ENCODE assay signal across 8 cellular contexts in genomic region chr12:6614513-6615177, GRCh38. TPM values are rescaled to one million over a fixed set of nuclear protein-coding genes. Genes with fewer than 3 reads are reported as not detected.
DNase-seq lines count a peak whose midpoint lies in the region; ATAC-seq, FAIRE-seq and TF ChIP-seq lines count a peak whose summit lies in the region.

No MANE protein-coding gene starts in this region.

- CTCF ChIA-PET in A549 (lab: Yijun Ruan, JAX) = interaction anchor here (0.7 to 2.5 kb wide), 14 partner anchors 10 to 363 kb away, joined by 3 to 8 read pairs (median 4); partner anchors contain the start of gene MLF2

- peak; percentile 33 to 54 for DNase-seq in A549 (ENCODE audit: low read depth in 1 of 2, low spot score in 1 of 2)
- DNase-seq in central memory CD8-positive, alpha-beta T cell (ENCODE audit: low spot score in 2 of 2) = no peak
- no peak for DNase-seq in medulla oblongata (ENCODE audit: extremely low spot score)
- DNase-seq in COLO829 (ENCODE audit: low spot score) = no peak
- DNase-seq in SIG-M5 (lab: John Stamatoyannopoulos, UW) = no peak

- H3K27me3 ChIP-seq in HUES6 (ENCODE audit: control insufficient read depth, insufficient read depth, low read length) = peaks cover 5% of the 10 kb centered on the region; the same call in 1 of the 2 replicates
- H3K27me3 ChIP-seq in muscle layer of colon (ENCODE audit: control insufficient read depth in 1 of 2, insufficient read depth in 2 of 2, low read length in 2 of 2) = peaks cover 0 to under 1% of the 10 kb centered on the region in 2 donors

- H3K9ac ChIP-seq in HUES6 (ENCODE audit: low read length) (peak overlapping the region; percentile 18), muscle layer of colon (ENCODE audit: low read length) (no peak overlapping the region)

- H3K4me3 ChIP-seq in A549 (no peak overlapping the region), HUES6 (ENCODE audit: low read depth, low read length) (peak overlapping the region; percentile 65), muscle layer of colon (ENCODE audit: low read depth in 1 of 2, low read length in 2 of 2) (no peak overlapping the region)

- H3K27ac Mint-ChIP-seq in central memory CD8-positive, alpha-beta T cell (ENCODE audit: low read depth) = peak overlapping the region; percentile 91

- no peak for TF ChIP-seq EP300 in A549 (IDR thresholded peaks at IDR 0.05)

- H3K9me3 ChIP-seq in A549 (no peaks in the 10 kb centered on the region), HUES6 (ENCODE audit: control insufficient read depth, insufficient read depth, low read depth, low read length) (no peaks in the 10 kb centered on the region), muscle layer of colon (ENCODE audit: low read length) (no peaks in the 10 kb centered on the region)

- H3K9me3 Mint-ChIP-seq in central memory CD8-positive, alpha-beta T cell = no peaks in the 10 kb centered on the region

- WGBS in A549 (ENCODE audit: missing lambda C conversion rate) = 81% methylated on average over 7 of the region's 7 CpGs

- FAIRE-seq in A549 (lab: Jason Lieb, UNC) = no peak

- H3K27me3 Mint-ChIP-seq in central memory CD8-positive, alpha-beta T cell = no peaks in the 10 kb centered on the region

- H3K4me1 ChIP-seq in A549 (peaks cover 22% of the 10 kb centered on the region), HUES6 (ENCODE audit: control insufficient read depth, insufficient read depth, low read length) (peaks cover 42% of the 10 kb centered on the region), muscle layer of colon (ENCODE audit: insufficient read depth, low read length) (peaks cover 40% of the 10 kb centered on the region)

- H3K36me3 ChIP-seq in HUES6 (ENCODE audit: control insufficient read depth, insufficient read depth, low read length) (no peaks in the 10 kb centered on the region), muscle layer of colon (ENCODE audit: insufficient read depth, low read length) (no peaks in the 10 kb centered on the region)

- peak overlapping the region; percentile 46 for H3K4me3 Mint-ChIP-seq in central memory CD8-positive, alpha-beta T cell

- peaks cover 45% of the 10 kb centered on the region for H3K4me1 Mint-ChIP-seq in central memory CD8-positive, alpha-beta T cell

- H3K27ac ChIP-seq in A549 (peak overlapping the region; percentile 54 to 84; a peak in 5 of 6 replicates), HUES6 (ENCODE audit: low read depth, low read length) (peak overlapping the region; percentile 67; the same call in 1 of the 2 replicates), muscle layer of colon (ENCODE audit: low read depth, low read length) (peak overlapping the region; percentile 72)

- POLR2A ChIA-PET in A549 (lab: Yijun Ruan, JAX) = interaction anchor here (0.6 to 1.2 kb wide), 2 partner anchors 75 to 110 kb away, joined by 3 to 4 read pairs; partner anchors contain the start of genes COPS7A and ZNF384

- TF ChIP-seq POLR2A in A549 (IDR thresholded peaks at IDR 0.05; ENCODE audit: low read length) = no peak

- peak overlapping the region; percentile 64; the same call in 1 of the 3 replicates for H3K4me2 ChIP-seq in A549

- TF ChIP-seq RAD21 in A549 (conservative IDR thresholded peaks at IDR 0.05 in 1 of 2, IDR thresholded peaks at IDR 0.05 in 1 of 2) = no peak

- peaks cover 3% of the 10 kb centered on the region for H3K36me3 Mint-ChIP-seq in central memory CD8-positive, alpha-beta T cell (ENCODE audit: insufficient read depth)

- ATAC-seq in A549 (peak in 1 of 2 experiments; percentile 8; a peak in 1 of 6 replicates), GM21576 (IDR thresholded peaks at IDR 0.05; ENCODE audit: unreplicated experiment) (no peak)
- no peak for ATAC-seq in central memory CD8-positive, alpha-beta T cell (replicated peaks; ENCODE audit: extremely low read depth, poor library complexity, severe bottlenecking)

- TF ChIP-seq CTCF in A549 (IDR thresholded peaks at IDR 0.05) = no peak

TF ChIP-seq in A549, 52 proteins besides CTCF, POLR2A, EP300 and RAD21:
- TF ChIP-seq KDM1A (IDR thresholded peaks at IDR 0.05; ENCODE audit: low read depth) (peak; percentile 67; the same call in 1 of the 2 replicates), RNF2 (IDR thresholded peaks at IDR 0.05; ENCODE audit: borderline replicate concordance, low read depth) (no peak), CBX2 (IDR thresholded peaks at IDR 0.05; ENCODE audit: borderline replicate concordance, low read depth) (no peak), E2F6 (IDR thresholded peaks at IDR 0.05; ENCODE audit: borderline replicate concordance, low read depth) (no peak), GATA3 (IDR thresholded peaks at IDR 0.05; ENCODE audit: borderline replicate concordance) (no peak), CBX8 (IDR thresholded peaks at IDR 0.05) (no peak)
TF ChIP-seq in A549: peak in this region for 1.

RNA-seq across cellular contexts. Expression of gene CHD4, which starts 7.5 kb away (rescaled TPM):
- 53.7 and 99.3 TPM in 2 replicates for polyA plus RNA-seq in A549 (2011; rRNA removed)
- 49.8 and 54.8 TPM in 2 replicates for polyA plus RNA-seq in A549 (2012; cell fraction: cytosol; rRNA removed)
- polyA plus RNA-seq in A549 (2012; cell fraction: nucleus; rRNA removed) = 130 and 190 TPM in 2 replicates
- 83.4 to 87.8 TPM (median 84.8 TPM) in 3 replicates for polyA plus RNA-seq in A549 (2017; fragmentation: RNase III; extraction: RNeasy Plus Mini Kit Qiagen cat#74134 plus additional on column Dnase treatment)
- 170 and 183 TPM in 2 replicates for polyA minus RNA-seq in A549 (2011; rRNA and poly(A)+ RNA removed)

RNA-seq across cellular contexts. Expression of gene LPAR5, which starts 21.1 kb away (rescaled TPM):
- polyA plus RNA-seq in A549 (2011; rRNA removed) = 0.74 and 0.97 TPM in 2 replicates
- polyA plus RNA-seq in A549 (2012; cell fraction: cytosol; rRNA removed) = 0.98 and 1.5 TPM in 2 replicates
- 2.1 TPM in 2 replicates for polyA plus RNA-seq in A549 (2012; cell fraction: nucleus; rRNA removed)
- polyA plus RNA-seq in A549 (2017; fragmentation: RNase III; extraction: RNeasy Plus Mini Kit Qiagen cat#74134 plus additional on column Dnase treatment) = 0.29 to 0.66 TPM (median 0.58 TPM) in 3 replicates
- polyA minus RNA-seq in A549 (2011; rRNA and poly(A)+ RNA removed) = 0.68 and 1.1 TPM in 2 replicates

RNA-seq across cellular contexts. Expression of gene ACRBP, which starts 32.6 kb away (rescaled TPM):
- polyA plus RNA-seq in A549 (2011; rRNA removed) (0.70 and 1.4 TPM in 2 replicates), A549 (2017; fragmentation: RNase III; extraction: RNeasy Plus Mini Kit Qiagen cat#74134 plus additional on column Dnase treatment) (0.28 to 0.36 TPM (median 0.34 TPM) in 3 replicates)
- 0.34 TPM in 2 replicates for polyA plus RNA-seq in A549 (2012; cell fraction: cytosol; rRNA removed)
- 2.7 and 3.5 TPM in 2 replicates for polyA plus RNA-seq in A549 (2012; cell fraction: nucleus; rRNA removed)
- 0.95 and 2.0 TPM in 2 replicates for polyA minus RNA-seq in A549 (2011; rRNA and poly(A)+ RNA removed)

RNA-seq across cellular contexts. Expression of gene NOP2, which starts 46.6 kb away (rescaled TPM):
- 162 and 176 TPM in 2 replicates for polyA plus RNA-seq in A549 (2011; rRNA removed)
- 82.7 and 85.6 TPM in 2 replicates for polyA plus RNA-seq in A549 (2012; cell fraction: cytosol; rRNA removed)
- polyA plus RNA-seq in A549 (2012; cell fraction: nucleus; rRNA removed) = 293 and 335 TPM in 2 replicates
- polyA plus RNA-seq in A549 (2017; fragmentation: RNase III; extraction: RNeasy Plus Mini Kit Qiagen cat#74134 plus additional on column Dnase treatment) = 100 to 108 TPM (median 104 TPM) in 3 replicates
- polyA minus RNA-seq in A549 (2011; rRNA and poly(A)+ RNA removed) = 90.2 and 92.1 TPM in 2 replicates

RNA-seq across cellular contexts. Expression of gene ING4, which starts 48.3 kb away (rescaled TPM):
- polyA plus RNA-seq in A549 (2011; rRNA removed) (36.5 and 41.3 TPM in 2 replicates), A549 (2017; fragmentation: RNase III; extraction: RNeasy Plus Mini Kit Qiagen cat#74134 plus additional on column Dnase treatment) (15.3 to 19.5 TPM (median 18.8 TPM) in 3 replicates)
- polyA plus RNA-seq in A549 (2012; cell fraction: cytosol; rRNA removed) = 12.5 and 15.3 TPM in 2 replicates
- polyA plus RNA-seq in A549 (2012; cell fraction: nucleus; rRNA removed) = 25.8 and 45.8 TPM in 2 replicates
- polyA minus RNA-seq in A549 (2011; rRNA and poly(A)+ RNA removed) = 11.0 and 14.1 TPM in 2 replicates

Comparison
In these comparisons a context has a peak if more than half of its experiments do, and no peak if none do; other contexts are left out.
1. DNase-seq: peak in A549 (2 of 2); none in central memory CD8-positive, alpha-beta T cell (0 of 2), medulla oblongata (single experiment), COLO829 (single experiment) and SIG-M5 (single experiment).
2. Peak in every context shown above with its lines, with median percentiles within 50 percentile points of each other: H3K27ac ChIP-seq.